In genomic region chr7:102253973-102254370, GRCh38 we compare ENCODE assay signal across 25 cellular contexts.
"Had no signal": no experiment of that assay in that cellular context is flagged by ENCODE, and none has a peak within 500 bp of the region (broad histone marks: within the 10 kb centered on the region; RNA-seq: fewer than 3 reads in every experiment).

No MANE protein-coding gene starts in this region.

- H3K4me1 Mint-ChIP-seq: activated CD4-positive, alpha-beta T cell treated with anti-CD3 and anti-CD28 coated beads, Interleukin-2, amount 10 ng/mL, durations not matched to agents 24 days and 14 days; activated CD8-positive, alpha-beta memory T cell treated with anti-CD3 and anti-CD28 coated beads, Interleukin-2, amount 10 ng/mL, durations not matched to agents 7 days and 5 days; activated naive CD8-positive, alpha-beta T cell treated with anti-CD3 and anti-CD28 coated beads for 36 hours; T-cell had no signal

- H3K27me3 Mint-ChIP-seq: activated B cell treated with CpG ODN at 0.5 μM for 24 hours; activated CD4-positive, alpha-beta T cell treated with anti-CD3 and anti-CD28 coated beads, Interleukin-2, amount 10 ng/mL, durations not matched to agents 24 days and 14 days; activated CD8-positive, alpha-beta memory T cell treated with anti-CD3 and anti-CD28 coated beads, Interleukin-2, amount 10 ng/mL, durations not matched to agents 7 days and 5 days; activated naive CD8-positive, alpha-beta T cell treated with anti-CD3 and anti-CD28 coated beads for 36 hours; activated T-cell treated with anti-CD3 and anti-CD28 coated beads, Interleukin-2, amount 50 U/mL, for 24 hours; T-cell had no signal

- DNase-seq: activated B cell treated with CpG ODN at 0.5 μM for 24 hours; activated CD4-positive, alpha-beta T cell treated with anti-CD3 and anti-CD28 coated beads for 1 hour; activated CD4-positive, alpha-beta T cell treated with anti-CD3 and anti-CD28 coated beads, Interleukin-2, amount 10 ng/mL, durations not matched to agents 24 days and 14 days; activated CD4-positive, alpha-beta T cell treated with anti-CD3 and anti-CD28 coated beads, Interleukin-2, amount 50 U/mL, for 48 hours; activated CD8-positive, alpha-beta memory T cell treated with anti-CD3 and anti-CD28 coated beads, Interleukin-2, amount 10 ng/mL, durations not matched to agents 7 days and 5 days; activated effector memory CD4-positive, alpha-beta T cell treated with anti-CD3 and anti-CD28 coated beads, Interleukin-2, amount 50 U/mL, for 16 hours; activated naive CD4-positive, alpha-beta T cell treated with Interleukin-2 at 50 U/mL for 16 hours; activated naive CD8-positive, alpha-beta T cell treated with anti-CD3 and anti-CD28 coated beads for 36 hours; activated T-cell treated with anti-CD3 and anti-CD28 coated beads, Interleukin-2, amount 50 U/mL, for 24 hours; adrenal gland; anterior cingulate cortex; NCI-H1105 treated with DMSO at 0.1 percent for 48 hours; NCI-H1436 treated with DMSO at 0.1 percent for 48 hours; NCI-H187; NCI-H2171; NCI-H345; NCI-H510A; NCI-H526 treated with DMSO at 0.1 percent for 48 hours; PC-3; SIG-M5; T-cell; T-helper 2 cell; T1000 had no signal

- H3K4me3 ChIP-seq: adrenal gland, SK-N-MC had no signal

- H3K27me3 ChIP-seq: adrenal gland had no signal

- H3K4me3 Mint-ChIP-seq: activated B cell treated with CpG ODN at 0.5 μM for 24 hours; activated CD4-positive, alpha-beta T cell treated with anti-CD3 and anti-CD28 coated beads, Interleukin-2, amount 10 ng/mL, durations not matched to agents 24 days and 14 days; activated CD8-positive, alpha-beta memory T cell treated with anti-CD3 and anti-CD28 coated beads, Interleukin-2, amount 10 ng/mL, durations not matched to agents 7 days and 5 days; activated naive CD8-positive, alpha-beta T cell treated with anti-CD3 and anti-CD28 coated beads for 36 hours; activated T-cell treated with anti-CD3 and anti-CD28 coated beads, Interleukin-2, amount 50 U/mL, for 24 hours; T-cell had no signal

- FAIRE-seq: TTC549 had no signal

- H3K36me3 Mint-ChIP-seq: activated CD8-positive, alpha-beta memory T cell treated with anti-CD3 and anti-CD28 coated beads, Interleukin-2, amount 10 ng/mL, durations not matched to agents 7 days and 5 days; activated naive CD8-positive, alpha-beta T cell treated with anti-CD3 and anti-CD28 coated beads for 36 hours had no signal

- H3K4me1 ChIP-seq: adrenal gland had no signal

- H3K27ac Mint-ChIP-seq: activated B cell treated with CpG ODN at 0.5 μM for 24 hours; activated CD4-positive, alpha-beta T cell treated with anti-CD3 and anti-CD28 coated beads, Interleukin-2, amount 10 ng/mL, durations not matched to agents 24 days and 14 days; activated CD8-positive, alpha-beta memory T cell treated with anti-CD3 and anti-CD28 coated beads, Interleukin-2, amount 10 ng/mL, durations not matched to agents 7 days and 5 days; activated naive CD8-positive, alpha-beta T cell treated with anti-CD3 and anti-CD28 coated beads for 36 hours; activated T-cell treated with anti-CD3 and anti-CD28 coated beads, Interleukin-2, amount 50 U/mL, for 24 hours; T-cell had no signal

- H3K27ac ChIP-seq: adrenal gland, SK-N-MC had no signal

- H3K9me3 ChIP-seq: adrenal gland had no signal

- H3K9me3 Mint-ChIP-seq: activated B cell treated with CpG ODN at 0.5 μM for 24 hours; activated CD4-positive, alpha-beta T cell treated with anti-CD3 and anti-CD28 coated beads, Interleukin-2, amount 10 ng/mL, durations not matched to agents 24 days and 14 days; activated naive CD8-positive, alpha-beta T cell treated with anti-CD3 and anti-CD28 coated beads for 36 hours; activated T-cell treated with anti-CD3 and anti-CD28 coated beads, Interleukin-2, amount 50 U/mL, for 24 hours; T-cell had no signal
